22 cellular contexts compared by ENCODE assay signal in the genomic region with DNA sequence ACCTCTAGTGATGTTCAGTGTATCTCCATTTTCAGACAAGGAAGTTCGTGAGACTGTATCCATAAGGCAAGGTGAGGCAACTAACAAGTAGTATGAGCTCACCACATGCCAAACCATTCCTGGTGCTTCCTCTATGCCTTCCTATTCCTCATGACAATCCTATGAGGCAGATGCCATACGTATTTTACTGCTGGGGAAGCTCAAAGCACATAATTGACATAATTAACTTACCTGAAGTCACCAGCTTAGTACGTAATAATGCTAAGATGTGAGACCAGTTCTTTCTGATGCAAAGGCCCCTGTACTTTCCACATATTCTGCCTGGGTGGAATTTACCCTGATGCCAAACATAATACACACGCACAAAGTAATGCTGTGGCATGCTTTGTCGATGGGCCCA.
"Had no signal": no experiment of that assay in that cellular context is flagged by ENCODE, and none has a peak within 500 bp of the region (broad histone marks: within the 10 kb centered on the region; RNA-seq: fewer than 3 reads in every experiment).

No MANE protein-coding gene starts in this region.

- H3K27me3 ChIP-seq: cardiac muscle cell had no signal

- H3K27ac ChIP-seq: cardiac muscle cell, SK-N-MC had no signal

- H3K36me3 ChIP-seq: cardiac muscle cell had no signal

- H3K4me3 ChIP-seq: cardiac muscle cell, SK-N-MC had no signal

- ATAC-seq: activated CD4-positive, alpha-beta T cell treated with anti-CD3 and anti-CD28 coated beads for 36 hours; activated CD4-positive, CD25-positive, alpha-beta regulatory T cell treated with anti-CD3 and anti-CD28 coated beads, Interleukin-2, amount 50 U/mL, for 24 hours; activated naive CD8-positive, alpha-beta T cell treated with anti-CD3 and anti-CD28 coated beads, Interleukin-2, amount 50 U/mL, for 24 hours; activated T-cell treated with anti-CD3 and anti-CD28 coated beads, Interleukin-2, amount 50 U/mL, for 4 hours; WTC11 had no signal

- DNase-seq: activated CD4-positive, alpha-beta memory T cell treated with anti-CD3 and anti-CD28 coated beads for 36 hours; activated CD4-positive, alpha-beta T cell treated with anti-CD3 and anti-CD28 coated beads for 36 hours; activated CD4-positive, alpha-beta T cell treated with anti-CD3 and anti-CD28 coated beads, Interleukin-2, amount 10 ng/mL, durations not matched to agents 7 days and 5 days; activated CD8-positive, alpha-beta memory T cell treated with anti-CD3 and anti-CD28 coated beads, Interleukin-2, amount 50 U/mL, for 4 hours; activated effector memory CD4-positive, alpha-beta T cell treated with Interleukin-2 at 50 U/mL for 16 hours; activated naive CD4-positive, alpha-beta T cell treated with anti-CD3 and anti-CD28 coated beads, Interleukin-2, amount 10 ng/mL, durations not matched to agents 7 days and 5 days; activated naive CD8-positive, alpha-beta T cell treated with anti-CD3 and anti-CD28 coated beads, Interleukin-2, amount 50 U/mL, for 24 hours; activated T-cell treated with anti-CD3 and anti-CD28 coated beads for 4 hours; activated T-cell treated with anti-CD3 and anti-CD28 coated beads, Interleukin-2, amount 50 U/mL, for 4 hours; aorta; NCI-H1092 treated with DMSO at 0.1 percent for 48 hours; NCI-H1436; NCI-H1694; NCI-H1930; NCI-H2081 treated with DMSO at 0.1 percent for 48 hours; NCI-H526; Right ventricle myocardium superior; T1000 had no signal
